Comparison of ENCODE assay signal across 19 cellular contexts in the genomic region with DNA sequence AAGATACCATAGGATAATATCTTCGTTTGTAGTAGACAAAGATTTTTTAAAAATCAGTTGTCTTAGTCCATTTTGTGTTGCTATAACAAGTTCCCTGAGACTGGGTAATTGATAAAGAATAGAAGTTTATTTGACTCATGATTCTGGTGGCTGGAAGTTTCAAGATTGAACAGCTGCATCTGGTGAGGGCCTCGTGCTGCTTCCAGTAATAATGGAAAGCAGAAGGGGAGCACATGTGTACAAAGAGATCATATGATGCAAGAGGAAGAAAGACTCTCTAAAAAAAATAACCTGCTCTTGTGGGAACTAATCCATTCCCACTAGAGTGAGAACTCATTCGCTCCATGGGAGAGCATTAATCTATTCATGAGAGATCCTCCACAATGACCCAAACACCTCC. TPM values are rescaled to one million over a fixed set of nuclear protein-coding genes. Genes with fewer than 3 reads are reported as not detected.
A peak's percentile ranks its signal among the peaks of the same experiment; 100 is the strongest.
DNase-seq lines count a peak whose midpoint lies in the region; ATAC-seq and TF ChIP-seq lines count a peak whose summit lies in the region.
"Had no signal": no experiment of that assay in that cellular context is flagged by ENCODE, and none has a peak within 500 bp of the region (broad histone marks: within the 10 kb centered on the region; RNA-seq: fewer than 3 reads in every experiment).

No MANE protein-coding gene starts in this region.

- peak overlapping the region; percentile 25; the same call in 1 of the 2 replicates for H3K9ac ChIP-seq in OCI-LY3 (ENCODE audit: low read length)

- H2AFZ ChIP-seq in OCI-LY3 (ENCODE audit: low read depth, low read length): no peak overlapping the region

- DNase-seq in NCI-H2029 (lab: John Stamatoyannopoulos, UW) (peak; percentile 2), NCI-H2029 treated with DMSO at 0.1 percent for 48 hours (lab: John Stamatoyannopoulos, UW) (no peak), GF-D8 (lab: John Stamatoyannopoulos, UW) (peak; percentile 55), fibroblast of mammary gland (ENCODE audit: low read depth) (peak; percentile 69), H4 (ENCODE audit: low spot score) (no peak)
- no peak for DNase-seq in stimulated activated naive B cell treated with anti-CD40 and anti-IgM and Interleukin-4, amounts not matched to agents 10 μg/mL and 1 μg/mL and 100 μg/mL, for 72 hours
- DNase-seq: 8988T; activated B cell treated with CpG ODN at 0.5 μM for 24 hours; COR-L47; effector CD4-positive, alpha-beta T cell; MG63 had no signal

- H3K4me3 Mint-ChIP-seq in stimulated activated naive B cell treated with anti-CD40 and anti-IgM and Interleukin-4, amounts not matched to agents 10 μg/mL and 1 μg/mL and 100 μg/mL, for 72 hours: no peak overlapping the region
- H3K4me3 Mint-ChIP-seq: activated B cell treated with CpG ODN at 0.5 μM for 24 hours, brain had no signal

- H3K4me1 Mint-ChIP-seq in stimulated activated naive B cell treated with anti-CD40 and anti-IgM and Interleukin-4, amounts not matched to agents 10 μg/mL and 1 μg/mL and 100 μg/mL, for 72 hours: peaks cover 0 to 4% of the 10 kb centered on the region in 2 donors
- H3K4me1 Mint-ChIP-seq: activated B cell treated with CpG ODN at 0.5 μM for 24 hours had no signal

- H3K27me3 ChIP-seq in OCI-LY3 (ENCODE audit: low read depth, low read length): no peaks in the 10 kb centered on the region
- H3K27me3 ChIP-seq: MG63 had no signal

- no peak overlapping the region for H3K27ac Mint-ChIP-seq in stimulated activated naive B cell treated with anti-CD40 and anti-IgM and Interleukin-4, amounts not matched to agents 10 μg/mL and 1 μg/mL and 100 μg/mL, for 72 hours
- H3K27ac Mint-ChIP-seq: activated B cell treated with CpG ODN at 0.5 μM for 24 hours had no signal

- peaks cover 27% of the 10 kb centered on the region for H3K4me1 ChIP-seq in OCI-LY3 (ENCODE audit: low read length)

- H3K9me3 ChIP-seq in OCI-LY3 (ENCODE audit: insufficient read depth, low read length): peaks cover 10% of the 10 kb centered on the region; the same call in 1 of the 2 replicates
- H3K9me3 ChIP-seq: MG63 had no signal

- H3K79me2 ChIP-seq in OCI-LY3 (ENCODE audit: low read length): no peaks in the 10 kb centered on the region

- peak overlapping the region; percentile 52 for H3K4me2 ChIP-seq in OCI-LY3 (ENCODE audit: low read length)

- no peaks in the 10 kb centered on the region for H4K20me1 ChIP-seq in OCI-LY3 (ENCODE audit: insufficient read depth, low read length)

- TF ChIP-seq CTCF in OCI-LY3 (IDR thresholded peaks at IDR 0.05; ENCODE audit: low read depth, low read length) (no peak), fibroblast of mammary gland (conservative IDR thresholded peaks at IDR 0.05; ENCODE audit: control insufficient read depth, insufficient read depth, low read depth, low read length) (no peak)

- peaks cover 11 to 37% of the 10 kb centered on the region in 2 donors for H3K27me3 Mint-ChIP-seq in stimulated activated naive B cell treated with anti-CD40 and anti-IgM and Interleukin-4, amounts not matched to agents 10 μg/mL and 1 μg/mL and 100 μg/mL, for 72 hours

- H3K4me3 ChIP-seq in OCI-LY3 (ENCODE audit: low read length): 0 out of 2 replicates have a peak overlapping the region, but pooled peaks have one; percentile 13
- no peak overlapping the region for H3K4me3 ChIP-seq in fibroblast of mammary gland (ENCODE audit: control insufficient read depth, low read depth, low read length)
- H3K4me3 ChIP-seq: MG63 had no signal

- H3K36me3 ChIP-seq in OCI-LY3 (replicated peaks; ENCODE audit: low read depth, low read length): peaks cover 8% of the 10 kb centered on the region
- H3K36me3 ChIP-seq: MG63 had no signal

- ATAC-seq in HG02678 (IDR thresholded peaks at IDR 0.05; ENCODE audit: unreplicated experiment): no peak
- no peak for ATAC-seq in stimulated activated naive B cell treated with anti-CD40 and anti-IgM and Interleukin-4, amounts not matched to agents 10 μg/mL and 1 μg/mL and 100 μg/mL, for 72 hours (replicated peaks)
- ATAC-seq: Panc1 had no signal

- no peaks in the 10 kb centered on the region for H3K36me3 Mint-ChIP-seq in stimulated activated naive B cell treated with anti-CD40 and anti-IgM and Interleukin-4, amounts not matched to agents 10 μg/mL and 1 μg/mL and 100 μg/mL, for 72 hours
- H3K36me3 Mint-ChIP-seq: brain had no signal

- H3K9me3 Mint-ChIP-seq in stimulated activated naive B cell treated with anti-CD40 and anti-IgM and Interleukin-4, amounts not matched to agents 10 μg/mL and 1 μg/mL and 100 μg/mL, for 72 hours: no peaks in the 10 kb centered on the region
- H3K9me3 Mint-ChIP-seq: activated B cell treated with CpG ODN at 0.5 μM for 24 hours, brain had no signal

- H3K27ac ChIP-seq in OCI-LY3 (ENCODE audit: low read length): peak overlapping the region; percentile 71

RNA-seq across cellular contexts. Expression of gene MUCL1, which starts 24.8 kb away (rescaled TPM):
- total RNA-seq in H4 (2014; rRNA removed; shearing (Covaris generic)): not detected in 2 replicates
- total RNA-seq: activated B cell treated with CpG ODN at 0.5 μM for 24 hours, glomerular endothelial cell, mononuclear cell, osteoblast, subcutaneous adipose tissue had no signal

Comparison
In these comparisons a context has a peak if more than half of its experiments do, and no peak if none do; other contexts are left out.
1. DNase-seq: peak in NCI-H2029 (single experiment), GF-D8 (single experiment) and fibroblast of mammary gland (single experiment); none in NCI-H2029 treated with DMSO at 0.1 percent for 48 hours (single experiment), H4 (single experiment) and stimulated activated naive B cell treated with anti-CD40 and anti-IgM and Interleukin-4, amounts not matched to agents 10 μg/mL and 1 μg/mL and 100 μg/mL, for 72 hours (single experiment).